ENCODE assay signal across 3 cellular contexts in the genomic region with DNA sequence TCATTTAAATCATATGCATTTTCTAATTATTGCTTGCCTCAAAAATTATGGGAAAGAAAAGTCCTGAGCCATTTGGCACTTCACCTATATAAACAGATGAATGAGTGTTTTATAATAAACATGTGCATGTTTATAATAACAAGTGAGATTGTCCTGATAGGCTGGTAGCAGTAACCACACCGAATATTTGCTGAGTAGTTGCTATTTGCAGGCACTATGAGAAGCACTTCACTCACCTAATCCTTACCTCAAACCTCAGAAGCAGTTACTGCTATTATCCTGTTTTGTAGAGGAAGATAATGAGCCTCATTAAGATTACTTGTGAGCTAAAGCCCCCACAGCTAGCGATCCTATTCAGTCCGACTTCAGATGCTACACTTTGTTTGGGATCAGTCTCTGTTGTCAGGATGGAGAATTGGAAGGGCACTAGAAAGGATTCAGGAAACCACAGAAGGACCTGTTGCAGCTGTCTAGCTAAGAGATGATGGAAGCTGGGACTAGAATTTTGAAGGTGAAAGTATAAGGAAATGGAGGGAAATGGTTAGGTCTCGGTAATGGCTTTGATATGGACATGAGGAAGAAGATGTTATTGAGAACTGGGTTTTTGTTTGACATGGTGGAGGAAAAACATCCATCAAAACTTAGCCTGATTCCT.
A peak's percentile ranks its signal among the peaks of the same experiment; 100 is the strongest.
TF ChIP-seq lines count a peak whose summit lies in the region.

No MANE protein-coding gene starts in this region.

TF ChIP-seq in A549, 52 proteins besides CTCF, POLR2A, EP300 and RAD21:
- TF ChIP-seq MAFK (IDR thresholded peaks at IDR 0.05; ENCODE audit: partially characterized antibody) (peak; percentile 42), HEYL (CRISPR knock-in tag; IDR thresholded peaks at IDR 0.05) (no peak)
TF ChIP-seq in A549: peak in this region for 1.

TF ChIP-seq in GM23338, 12 proteins besides CTCF, POLR2A, EP300 and RAD21:
- TF ChIP-seq ZNF114 (CRISPR knock-in tag; IDR thresholded peaks at IDR 0.05) = no peak
- TF ChIP-seq, protein P1, sequence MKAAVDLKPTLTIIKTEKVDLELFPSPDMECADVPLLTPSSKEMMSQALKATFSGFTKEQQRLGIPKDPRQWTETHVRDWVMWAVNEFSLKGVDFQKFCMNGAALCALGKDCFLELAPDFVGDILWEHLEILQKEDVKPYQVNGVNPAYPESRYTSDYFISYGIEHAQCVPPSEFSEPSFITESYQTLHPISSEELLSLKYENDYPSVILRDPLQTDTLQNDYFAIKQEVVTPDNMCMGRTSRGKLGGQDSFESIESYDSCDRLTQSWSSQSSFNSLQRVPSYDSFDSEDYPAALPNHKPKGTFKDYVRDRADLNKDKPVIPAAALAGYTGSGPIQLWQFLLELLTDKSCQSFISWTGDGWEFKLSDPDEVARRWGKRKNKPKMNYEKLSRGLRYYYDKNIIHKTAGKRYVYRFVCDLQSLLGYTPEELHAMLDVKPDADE (IDR thresholded peaks at IDR 0.05) = no peak

TF ChIP-seq in K562, 482 proteins besides CTCF, POLR2A, EP300 and RAD21:
- TF ChIP-seq, protein P2, sequence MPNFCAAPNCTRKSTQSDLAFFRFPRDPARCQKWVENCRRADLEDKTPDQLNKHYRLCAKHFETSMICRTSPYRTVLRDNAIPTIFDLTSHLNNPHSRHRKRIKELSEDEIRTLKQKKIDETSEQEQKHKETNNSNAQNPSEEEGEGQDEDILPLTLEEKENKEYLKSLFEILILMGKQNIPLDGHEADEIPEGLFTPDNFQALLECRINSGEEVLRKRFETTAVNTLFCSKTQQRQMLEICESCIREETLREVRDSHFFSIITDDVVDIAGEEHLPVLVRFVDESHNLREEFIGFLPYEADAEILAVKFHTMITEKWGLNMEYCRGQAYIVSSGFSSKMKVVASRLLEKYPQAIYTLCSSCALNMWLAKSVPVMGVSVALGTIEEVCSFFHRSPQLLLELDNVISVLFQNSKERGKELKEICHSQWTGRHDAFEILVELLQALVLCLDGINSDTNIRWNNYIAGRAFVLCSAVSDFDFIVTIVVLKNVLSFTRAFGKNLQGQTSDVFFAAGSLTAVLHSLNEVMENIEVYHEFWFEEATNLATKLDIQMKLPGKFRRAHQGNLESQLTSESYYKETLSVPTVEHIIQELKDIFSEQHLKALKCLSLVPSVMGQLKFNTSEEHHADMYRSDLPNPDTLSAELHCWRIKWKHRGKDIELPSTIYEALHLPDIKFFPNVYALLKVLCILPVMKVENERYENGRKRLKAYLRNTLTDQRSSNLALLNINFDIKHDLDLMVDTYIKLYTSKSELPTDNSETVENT (CRISPR knock-in tag; IDR thresholded peaks at IDR 0.05) = no peak
- peak; percentile 30 for TF ChIP-seq ZNF316 (IDR thresholded peaks at IDR 0.05)
- TF ChIP-seq ZNF263 (CRISPR knock-in tag; IDR thresholded peaks at IDR 0.05; ENCODE audit: borderline replicate concordance) = no peak
- TF ChIP-seq TGIF2 (CRISPR knock-in tag; IDR thresholded peaks at IDR 0.05) = no peak
- TF ChIP-seq KHSRP (IDR thresholded peaks at IDR 0.05) = no peak
- no peak for TF ChIP-seq CREBBP (IDR thresholded peaks at IDR 0.05; ENCODE audit: low read depth, low read length)
